In the genomic region with DNA sequence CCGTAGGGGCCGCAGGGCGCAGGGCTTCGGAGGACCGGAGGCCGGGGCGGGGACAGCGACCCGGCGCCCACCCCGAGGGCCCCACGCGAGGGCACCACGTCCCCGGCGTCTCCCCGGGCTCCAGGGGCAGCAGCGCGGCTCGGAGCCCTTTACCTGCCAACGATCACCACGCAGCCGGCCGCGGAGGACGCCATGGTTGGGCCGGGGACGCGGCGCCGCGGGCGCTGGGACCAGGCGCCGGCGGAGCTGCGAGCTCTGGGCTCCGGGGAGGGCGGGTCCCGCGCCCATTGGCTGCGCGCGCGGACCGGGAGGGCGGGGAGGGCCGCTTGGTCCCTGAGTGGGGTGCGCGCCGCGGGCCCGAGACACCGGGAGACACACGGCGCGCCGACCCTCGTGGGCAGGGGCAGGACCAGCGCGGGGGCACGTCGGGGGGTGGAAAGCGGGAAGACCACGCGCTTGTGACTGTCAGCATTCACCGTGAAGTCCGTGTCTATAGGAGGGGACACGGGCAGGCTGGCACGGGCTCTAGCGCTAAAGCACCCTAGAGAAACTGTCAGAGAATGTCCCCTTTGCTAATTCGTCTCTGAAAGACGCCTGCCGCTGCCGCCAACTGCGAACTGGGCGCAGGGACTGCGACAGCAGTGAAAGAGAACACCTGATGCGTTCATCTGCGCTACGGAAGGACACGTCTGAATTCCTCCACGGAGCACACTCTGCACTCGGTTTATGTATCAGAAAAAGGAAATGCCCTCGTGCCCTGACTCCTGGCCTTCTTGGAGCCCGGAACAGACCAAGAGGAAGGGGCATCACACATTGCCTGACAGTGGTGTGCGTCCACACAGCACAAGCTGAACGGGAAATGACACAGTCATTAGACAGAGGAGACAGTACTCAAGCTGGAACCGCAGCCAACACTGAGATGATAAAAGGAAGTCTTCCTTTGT, we compare ENCODE assay signal across 8 cellular contexts. TPM values are rescaled to one million over a fixed set of nuclear protein-coding genes. Genes with fewer than 3 reads are reported as not detected.
DNase-seq lines count a peak whose midpoint lies in the region; ATAC-seq and TF ChIP-seq lines count a peak whose summit lies in the region.

A gene with protein sequence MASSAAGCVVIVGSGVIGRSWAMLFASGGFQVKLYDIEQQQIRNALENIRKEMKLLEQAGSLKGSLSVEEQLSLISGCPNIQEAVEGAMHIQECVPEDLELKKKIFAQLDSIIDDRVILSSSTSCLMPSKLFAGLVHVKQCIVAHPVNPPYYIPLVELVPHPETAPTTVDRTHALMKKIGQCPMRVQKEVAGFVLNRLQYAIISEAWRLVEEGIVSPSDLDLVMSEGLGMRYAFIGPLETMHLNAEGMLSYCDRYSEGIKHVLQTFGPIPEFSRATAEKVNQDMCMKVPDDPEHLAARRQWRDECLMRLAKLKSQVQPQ (minus strand): TSS at position 257 of the 944 bp plus-strand sequence. CDS start 63 bp downstream, at position 194.

- peaks cover 0 to 1% (median 0%) of the 10 kb centered on the region in 3 donors for H3K27me3 Mint-ChIP-seq in CD14-positive monocyte (ENCODE audit: low read depth in 3 of 3)

- peak within 1 kb of the TSS; percentile 90 to 95 (median 91) for H3K27ac Mint-ChIP-seq in CD14-positive monocyte

- H3K4me1 ChIP-seq in OCI-LY3 (ENCODE audit: low read length) (peaks cover 29% of the 10 kb centered on the region), mucosa of descending colon (ENCODE audit: low read depth) (peaks cover 14% of the 10 kb centered on the region)

- H3K4me3 ChIP-seq in OCI-LY3 (ENCODE audit: low read length) (peak within 1 kb of the TSS; percentile 77), mucosa of descending colon (peak within 1 kb of the TSS; percentile 95)

- peak within 1 kb of the TSS; percentile 91 to 97 for H3K4me3 Mint-ChIP-seq in CD14-positive monocyte

- ATAC-seq in GM19397 (IDR thresholded peaks at IDR 0.05; ENCODE audit: unreplicated experiment) (peak; percentile 88), mucosa of descending colon (peak; percentile 97)

- H4K20me1 ChIP-seq in OCI-LY3 (ENCODE audit: insufficient read depth, low read length): no peaks in the 10 kb centered on the region

- H3K79me2 ChIP-seq in OCI-LY3 (ENCODE audit: low read length): peaks cover 5% of the 10 kb centered on the region; the same call in 1 of the 2 replicates

- peaks cover 6% of the 10 kb centered on the region; the same call in 1 of the 2 replicates for H3K9me3 ChIP-seq in OCI-LY3 (ENCODE audit: insufficient read depth, low read length)
- H3K9me3 ChIP-seq in mucosa of descending colon: no peaks in the 10 kb centered on the region

- DNase-seq in CD14-positive monocyte (ENCODE audit: low spot score) (peak; percentile 90), HK-2 (ENCODE audit: unreplicated experiment) (peak; percentile 47), activated T-cell treated with anti-CD3 and anti-CD28 coated beads for 24 hours (ENCODE audit: low read depth) (peak; percentile 64), epithelial cell of prostate (ENCODE audit: low read depth, low spot score) (no peak), mucosa of descending colon (peak; percentile 84 to 90 (median 87))
- peak; percentile 44 to 48 for DNase-seq in stimulated activated CD8-positive, alpha-beta memory T cell treated with anti-CD3 and anti-CD28 coated beads, Interleukin-4, amount 100 ng/mL, for 1 hour (ENCODE audit: low read depth in 2 of 2, low spot score in 1 of 2)

- peak within 1 kb of the TSS; percentile 73 for H2AFZ ChIP-seq in OCI-LY3 (ENCODE audit: low read depth, low read length)

- H3K9ac ChIP-seq in OCI-LY3 (ENCODE audit: low read length): peak within 1 kb of the TSS; percentile 85

- no peaks in the 10 kb centered on the region for H3K36me3 Mint-ChIP-seq in CD14-positive monocyte

- peak within 1 kb of the TSS; percentile 69 for H3K4me2 ChIP-seq in OCI-LY3 (ENCODE audit: low read length)

- intact Hi-C loops in CD14-positive monocyte (cut with micrococcal nuclease) (loop anchor here (5.0 to 10.0 kb wide), 2 partner anchors 41 to 49 kb away; a partner anchor contains a TSS), mucosa of descending colon (cut with DNase I, micrococcal nuclease) (no loop called here)

- peaks cover 37% of the 10 kb centered on the region for H3K4me1 Mint-ChIP-seq in CD14-positive monocyte

- H3K27ac ChIP-seq in OCI-LY3 (ENCODE audit: low read length) (peak within 1 kb of the TSS; percentile 57), epithelial cell of prostate (peak within 1 kb of the TSS; percentile 84)

- TF ChIP-seq CTCF in CD14-positive monocyte (IDR thresholded peaks at IDR 0.05) (no peak), OCI-LY3 (IDR thresholded peaks at IDR 0.05; ENCODE audit: low read depth, low read length) (no peak), mucosa of descending colon (IDR thresholded peaks at IDR 0.05) (no peak)

- H3K27me3 ChIP-seq in OCI-LY3 (ENCODE audit: low read depth, low read length): no peaks in the 10 kb centered on the region

- H3K36me3 ChIP-seq in OCI-LY3 (replicated peaks; ENCODE audit: low read depth, low read length) (no peaks in the 10 kb centered on the region), mucosa of descending colon (ENCODE audit: low read depth) (no peaks in the 10 kb centered on the region)

- H3K9me3 Mint-ChIP-seq in CD14-positive monocyte: peaks cover 0 to 4% (median 1%) of the 10 kb centered on the region in 7 donors

RNA-seq across cellular contexts. Expression of the gene that starts here (rescaled TPM):
- polyA plus RNA-seq in CD14-positive monocyte: 10 to 100 TPM; 51.4 to 70.2 TPM
- total RNA-seq in mucosa of descending colon: 100 to 1,000 TPM in 2 of 3 donors, 10 to 100 TPM in 1; 49.2 to 141 (median 106) TPM

Comparison
In these comparisons a context has a peak if more than half of its experiments do, and no peak if none do; other contexts are left out.
1. intact Hi-C loops: an anchor here in CD14-positive monocyte (5.0 to 10.0 kb wide); none called in mucosa of descending colon.